In genomic region chr17:43170766-43171681, GRCh38 we compare ENCODE assay signal across 8 cellular contexts. TPM values are rescaled to one million over a fixed set of nuclear protein-coding genes. Genes with fewer than 3 reads are reported as not detected.
DNase-seq lines count a peak whose midpoint lies in the region; ATAC-seq and TF ChIP-seq lines count a peak whose summit lies in the region.

Gene NBR1 (plus strand): TSS chr17:43171214. CDS start chr17:43175800, 4,586 bp downstream.

- no peaks in the 10 kb centered on the region for H3K9me3 Mint-ChIP-seq in activated naive CD8-positive, alpha-beta T cell treated with anti-CD3 and anti-CD28 coated beads, Interleukin-2, amount 10 ng/mL, durations not matched to agents 7 days and 5 days

- H3K27me3 Mint-ChIP-seq in activated naive CD8-positive, alpha-beta T cell treated with anti-CD3 and anti-CD28 coated beads, Interleukin-2, amount 10 ng/mL, durations not matched to agents 7 days and 5 days = no peaks in the 10 kb centered on the region

- WGBS in ovary, 3 donors = 0 to 1% (median 0%) methylated on average over 43 of the region's 43 CpGs
- WGBS in thyroid gland, 2 donors = 1% methylated on average over 41 to 43 of the region's 43 CpGs

- H3K4me3 ChIP-seq in ovary (peak within 1 kb of the TSS; percentile 85), thyroid gland (replicated peaks in 1 of 3) (peak within 1 kb of the TSS; percentile 21 to 96 (median 46))

- H3K36me3 Mint-ChIP-seq in activated naive CD8-positive, alpha-beta T cell treated with anti-CD3 and anti-CD28 coated beads, Interleukin-2, amount 10 ng/mL, durations not matched to agents 7 days and 5 days = peaks cover 16% of the 10 kb centered on the region

- TF ChIP-seq EP300 in ovary (IDR thresholded peaks at IDR 0.05) = no peak

- H3K27ac ChIP-seq in ovary = peak within 1 kb of the TSS; percentile 88 to 99
- H3K27ac ChIP-seq in thyroid gland = peak within 1 kb of the TSS; percentile 94 to 98 (median 95)

- TF ChIP-seq CTCF in GM12872 (IDR thresholded peaks at IDR 0.05; ENCODE audit: insufficient read depth, low read depth, low read length) (0 out of 3 replicates have a peak, but pooled peaks have one; percentile 31), ovary (IDR thresholded peaks at IDR 0.05) (peak in 2 of 3 donors; percentile 45 to 54), thyroid gland (IDR thresholded peaks at IDR 0.05) (peak in 2 of 6 experiments; percentile 23 to 30)

- no peak within 1 kb of the TSS for H3K4me3 Mint-ChIP-seq in activated naive CD8-positive, alpha-beta T cell treated with anti-CD3 and anti-CD28 coated beads, Interleukin-2, amount 10 ng/mL, durations not matched to agents 7 days and 5 days

- H3K4me1 ChIP-seq in ovary (ENCODE audit: insufficient read depth) (peaks cover 8% of the 10 kb centered on the region), thyroid gland (peaks cover 33 to 53% of the 10 kb centered on the region in 2 donors)

- DNase-seq in NCI-H1105 treated with DMSO at 0.1 percent for 48 hours (lab: John Stamatoyannopoulos, UW) (peak; percentile 96), SKM-1 treated with dmso at 0.1 percent for 144 hours (lab: John Stamatoyannopoulos, UW; ENCODE audit: unreplicated experiment) (peak; percentile 98), Right ventricle myocardium inferior (ENCODE audit: missing footprints) (peak; percentile 94), ovary (peak; percentile 94 to 98 (median 97)), thyroid gland (peak; percentile 96 to 97)
- DNase-seq in activated naive CD8-positive, alpha-beta T cell treated with anti-CD3 and anti-CD28 coated beads, Interleukin-2, amount 10 ng/mL, durations not matched to agents 7 days and 5 days = peak; percentile 89

- H3K9me3 ChIP-seq in ovary (no peaks in the 10 kb centered on the region), thyroid gland (no peaks in the 10 kb centered on the region)

- POLR2A ChIA-PET in activated naive CD8-positive, alpha-beta T cell treated with anti-CD3 and anti-CD28 coated beads, Interleukin-2, amount 10 ng/mL, durations not matched to agents 7 days and 5 days (lab: Charles Lee) = interaction anchor here (0.9 to 3.7 kb wide), 9 partner anchors 41 to 190 kb away, joined by 3 to 51 read pairs (median 4); partner anchors contain the start of genes BRCA1, RPL27 and TMEM106A

- intact Hi-C loops in Right ventricle myocardium inferior (cut with DNase I) = loop anchor here (1.0 to 2.0 kb wide), 2 partner anchors 46 to 146 kb away; partner anchors contain the start of genes BRCA1 and RND2
- intact Hi-C loops in ovary (cut with DNase I) = loop anchor here in 2 of 4 donors (1.0 to 5.0 kb wide), 2 partner anchors 144 to 149 kb away; partner anchors contain the start of gene VAT1 (in 2 of the 2)
- intact Hi-C loops in thyroid gland (cut with DNase I) = loop anchor here (10.0 kb wide), 1 partner anchor 144 kb away; no protein-coding TSS in a partner anchor

- H3K4me1 Mint-ChIP-seq in activated naive CD8-positive, alpha-beta T cell treated with anti-CD3 and anti-CD28 coated beads, Interleukin-2, amount 10 ng/mL, durations not matched to agents 7 days and 5 days = peaks cover 29% of the 10 kb centered on the region

- no peaks in the 10 kb centered on the region for H3K36me3 ChIP-seq in ovary
- H3K36me3 ChIP-seq in thyroid gland = no peaks in the 10 kb centered on the region

- H3K27me3 ChIP-seq in ovary = no peaks in the 10 kb centered on the region
- H3K27me3 ChIP-seq in thyroid gland = no peaks in the 10 kb centered on the region

- TF ChIP-seq POLR2A in ovary (IDR thresholded peaks at IDR 0.05) (peak; percentile 78), thyroid gland (IDR thresholded peaks at IDR 0.05) (peak in 1 of 2 donors; percentile 94)

- no peak within 1 kb of the TSS for H3K27ac Mint-ChIP-seq in activated naive CD8-positive, alpha-beta T cell treated with anti-CD3 and anti-CD28 coated beads, Interleukin-2, amount 10 ng/mL, durations not matched to agents 7 days and 5 days

- ATAC-seq in HG02678 (IDR thresholded peaks at IDR 0.05; ENCODE audit: unreplicated experiment) (peak; percentile 81), Right ventricle myocardium inferior (peak; percentile 92)
- ATAC-seq in activated naive CD8-positive, alpha-beta T cell treated with anti-CD3 and anti-CD28 coated beads, Interleukin-2, amount 10 ng/mL, durations not matched to agents 7 days and 5 days (ENCODE audit: low read depth) = peak; percentile 86

RNA-seq across cellular contexts. Expression of gene NBR1, which starts in this region (rescaled TPM):
- total RNA-seq in activated naive CD8-positive, alpha-beta T cell treated with anti-CD3 and anti-CD28 coated beads, Interleukin-2, amount 10 ng/mL, durations not matched to agents 7 days and 5 days = 10 to 100 TPM; 60.5 to 67.4 TPM
- total RNA-seq in Right ventricle myocardium inferior (96.9 TPM), ovary (10 to 100 TPM; 58.2 to 89.1 (median 78.6) TPM), thyroid gland (100 to 1,000 TPM; 117 to 166 (median 134) TPM)
- 100 to 1,000 TPM in 1 of 2 donors, 10 to 100 TPM in 1; 60.3 to 124 TPM for polyA plus RNA-seq in ovary

Comparison
In these comparisons a context has a peak if more than half of its experiments do, and no peak if none do; other contexts are left out.
1. Peak in every context shown above with its lines: DNase-seq, ATAC-seq, H3K4me3 ChIP-seq and H3K27ac ChIP-seq.